ENCODE assay signal across 1 cellular context in genomic region chr20:19015326-19015725, GRCh38.
TF ChIP-seq lines count a peak whose summit lies in the region.

No MANE protein-coding gene starts in this region.

TF ChIP-seq in H1, 55 proteins besides CTCF, POLR2A, EP300 and RAD21:
- TF ChIP-seq EZH2 (IDR thresholded peaks at IDR 0.05; ENCODE audit: low read depth, low read length, severe bottlenecking) (no peak), CEBPB (IDR thresholded peaks at IDR 0.05; ENCODE audit: low read depth, low read length) (no peak), MAX (IDR thresholded peaks at IDR 0.05) (no peak), BACH1 (IDR thresholded peaks at IDR 0.05; ENCODE audit: low read length) (no peak), BCL11A (IDR thresholded peaks at IDR 0.05; ENCODE audit: low read depth in 2 of 2, low read length in 2 of 2) (no peak), RFX5 (IDR thresholded peaks at IDR 0.05; ENCODE audit: borderline replicate concordance, low read depth, low read length) (no peak), NANOG (IDR thresholded peaks at IDR 0.05; ENCODE audit: insufficient read depth, low read depth, low read length, poor library complexity, severe bottlenecking) (no peak), SP4 (IDR thresholded peaks at IDR 0.05; ENCODE audit: low read length) (no peak)
- TF ChIP-seq, protein P1, sequence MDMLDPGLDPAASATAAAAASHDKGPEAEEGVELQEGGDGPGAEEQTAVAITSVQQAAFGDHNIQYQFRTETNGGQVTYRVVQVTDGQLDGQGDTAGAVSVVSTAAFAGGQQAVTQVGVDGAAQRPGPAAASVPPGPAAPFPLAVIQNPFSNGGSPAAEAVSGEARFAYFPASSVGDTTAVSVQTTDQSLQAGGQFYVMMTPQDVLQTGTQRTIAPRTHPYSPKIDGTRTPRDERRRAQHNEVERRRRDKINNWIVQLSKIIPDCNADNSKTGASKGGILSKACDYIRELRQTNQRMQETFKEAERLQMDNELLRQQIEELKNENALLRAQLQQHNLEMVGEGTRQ (IDR thresholded peaks at IDR 0.05; ENCODE audit: low read length) = no peak
